Comparison of ENCODE assay signal across 14 cellular contexts in the genomic region with DNA sequence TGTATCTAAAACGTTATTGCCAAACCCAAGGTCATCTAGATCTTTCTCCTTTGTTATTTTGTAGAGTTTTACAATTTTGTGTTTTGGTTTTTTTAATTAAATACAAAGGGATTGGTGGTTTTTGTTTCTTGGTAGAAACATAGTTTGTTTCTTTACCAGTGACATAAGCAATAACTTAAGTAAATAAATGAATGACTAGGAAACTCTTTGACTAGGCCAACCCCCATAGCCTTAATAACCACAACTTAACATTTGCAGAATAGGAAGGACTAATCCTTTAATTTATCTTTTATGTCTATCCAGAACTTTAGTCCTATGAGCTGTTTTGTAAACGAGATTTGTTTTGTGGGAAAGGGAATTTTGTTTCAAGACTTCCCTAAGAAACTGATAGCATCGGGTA.
"Had no signal": no experiment of that assay in that cellular context is flagged by ENCODE, and none has a peak within 500 bp of the region (broad histone marks: within the 10 kb centered on the region; RNA-seq: fewer than 3 reads in every experiment).

No MANE protein-coding gene starts in this region.

- ATAC-seq: activated naive CD8-positive, alpha-beta T cell treated with anti-CD3 and anti-CD28 coated beads, Interleukin-2, amount 50 U/mL, for 24 hours; natural killer cell treated with Interleukin-12 subunit alpha and Interleukin-12 subunit beta and Interleukin-15 and Interleukin-18, amount 100 ng/mL, for 72 hours had no signal

- H3K27ac Mint-ChIP-seq: activated CD4-positive, alpha-beta T cell treated with anti-CD3 and anti-CD28 coated beads, Interleukin-2, amount 10 ng/mL, durations not matched to agents 7 days and 5 days; activated naive CD8-positive, alpha-beta T cell treated with anti-CD3 and anti-CD28 coated beads, Interleukin-2, amount 50 U/mL, for 24 hours; activated T-helper 1 cell treated with anti-CD3 and anti-CD28 coated beads, Interleukin-12 subunit alpha, Interleukin-12 subunit beta, Interleukin-2, Interleukin-4 antibody, amounts not matched to agents 30 ng/mL and 10 ng/mL and 1 ng/mL, durations not matched to agents 14 hours and 24 hours and 36 hours; T-helper 2 cell treated with Interferon-gamma antibody and Interleukin-4, amounts not matched to agents 5 μg/mL and 100 μg/mL, for 36 hours had no signal

- H3K9me3 Mint-ChIP-seq: activated CD4-positive, alpha-beta T cell treated with anti-CD3 and anti-CD28 coated beads, Interleukin-2, amount 10 ng/mL, durations not matched to agents 7 days and 5 days; activated naive CD8-positive, alpha-beta T cell treated with anti-CD3 and anti-CD28 coated beads, Interleukin-2, amount 50 U/mL, for 24 hours; activated T-helper 1 cell treated with anti-CD3 and anti-CD28 coated beads, Interleukin-12 subunit alpha, Interleukin-12 subunit beta, Interleukin-2, Interleukin-4 antibody, amounts not matched to agents 30 ng/mL and 10 ng/mL and 1 ng/mL, durations not matched to agents 14 hours and 24 hours and 36 hours; natural killer cell treated with Interleukin-12 subunit alpha and Interleukin-12 subunit beta and Interleukin-15 and Interleukin-18, amount 100 ng/mL, for 72 hours; T-helper 2 cell treated with Interferon-gamma antibody and Interleukin-4, amounts not matched to agents 5 μg/mL and 100 μg/mL, for 36 hours had no signal

- H3K4me3 Mint-ChIP-seq: activated CD4-positive, alpha-beta T cell treated with anti-CD3 and anti-CD28 coated beads, Interleukin-2, amount 10 ng/mL, durations not matched to agents 7 days and 5 days; activated naive CD8-positive, alpha-beta T cell treated with anti-CD3 and anti-CD28 coated beads, Interleukin-2, amount 50 U/mL, for 24 hours; activated T-helper 1 cell treated with anti-CD3 and anti-CD28 coated beads, Interleukin-12 subunit alpha, Interleukin-12 subunit beta, Interleukin-2, Interleukin-4 antibody, amounts not matched to agents 30 ng/mL and 10 ng/mL and 1 ng/mL, durations not matched to agents 14 hours and 24 hours and 36 hours; natural killer cell treated with Interleukin-12 subunit alpha and Interleukin-12 subunit beta and Interleukin-15 and Interleukin-18, amount 100 ng/mL, for 72 hours; T-helper 2 cell treated with Interferon-gamma antibody and Interleukin-4, amounts not matched to agents 5 μg/mL and 100 μg/mL, for 36 hours had no signal

- H3K27me3 Mint-ChIP-seq: activated CD4-positive, alpha-beta T cell treated with anti-CD3 and anti-CD28 coated beads, Interleukin-2, amount 10 ng/mL, durations not matched to agents 7 days and 5 days; activated naive CD8-positive, alpha-beta T cell treated with anti-CD3 and anti-CD28 coated beads, Interleukin-2, amount 50 U/mL, for 24 hours; natural killer cell treated with Interleukin-12 subunit alpha and Interleukin-12 subunit beta and Interleukin-15 and Interleukin-18, amount 100 ng/mL, for 72 hours had no signal

- DNase-seq: activated CD4-positive, alpha-beta T cell treated with anti-CD3 and anti-CD28 coated beads, Interleukin-2, amount 10 ng/mL, durations not matched to agents 7 days and 5 days; activated CD4-positive, CD25-positive, alpha-beta regulatory T cell; activated CD8-positive, alpha-beta memory T cell treated with anti-CD3 and anti-CD28 coated beads, Interleukin-2, amount 50 U/mL, for 48 hours; activated naive CD8-positive, alpha-beta T cell treated with anti-CD3 and anti-CD28 coated beads, Interleukin-2, amount 50 U/mL, for 24 hours; dermis blood vessel endothelial cell; erythroblast; foreskin melanocyte; stimulated activated CD4-positive, alpha-beta T cell treated with anti-CD3 and anti-CD28 coated beads, Interleukin-4, amount 100 ng/mL, for 24 hours; stimulated activated naive CD4-positive, alpha-beta T cell treated with Interleukin-2 at 50 U/mL for 16 hours; SW 1271; trophoblast cell had no signal

- H3K36me3 Mint-ChIP-seq: natural killer cell treated with Interleukin-12 subunit alpha and Interleukin-12 subunit beta and Interleukin-15 and Interleukin-18, amount 100 ng/mL, for 72 hours had no signal
